24 cellular contexts compared by ENCODE assay signal in the genomic region with DNA sequence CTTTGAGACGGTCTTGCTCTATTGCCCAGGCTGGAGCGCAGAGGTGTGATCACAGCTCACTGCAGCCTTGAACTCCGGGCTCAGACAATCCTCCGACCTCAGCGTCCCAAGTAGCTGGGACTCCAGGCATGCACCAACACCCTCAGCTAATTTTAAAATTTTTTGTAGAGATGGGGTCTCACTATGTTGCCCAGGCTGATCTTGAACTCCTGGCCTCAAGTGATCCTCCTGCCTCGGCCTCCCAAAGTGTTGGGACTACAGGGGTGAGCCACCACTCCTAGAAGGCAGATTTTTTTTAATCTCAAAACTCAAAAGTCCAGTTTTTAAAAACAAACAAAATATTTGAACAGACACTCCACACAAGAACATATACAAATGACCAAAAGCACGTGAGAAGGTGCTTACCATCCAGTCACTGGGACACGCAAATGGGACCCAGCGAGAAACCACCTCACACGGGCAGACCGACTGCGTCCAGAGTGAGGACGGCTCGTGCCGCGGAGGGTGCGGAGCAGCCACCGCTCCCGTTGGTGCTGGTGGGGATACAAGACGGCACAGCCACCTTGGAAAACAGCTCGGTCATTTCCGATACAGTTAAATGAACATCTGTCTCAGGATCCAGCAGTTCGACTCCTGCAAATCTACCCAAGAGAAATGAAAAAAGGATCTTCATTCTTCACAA. TPM values are rescaled to one million over a fixed set of nuclear protein-coding genes. Genes with fewer than 3 reads are reported as not detected.
"Had no signal": no experiment of that assay in that cellular context is flagged by ENCODE, and none has a peak within 500 bp of the region (broad histone marks: within the 10 kb centered on the region; RNA-seq: fewer than 3 reads in every experiment).

No MANE protein-coding gene starts in this region.

- H3K27ac ChIP-seq: ascending aorta, dorsolateral prefrontal cortex, epithelial cell of prostate, gastrocnemius medialis, left ventricle myocardium inferior, pancreas had no signal

- H3K27me3 ChIP-seq: ascending aorta, dorsolateral prefrontal cortex, gastrocnemius medialis, pancreas had no signal

- H3K9me3 ChIP-seq: ascending aorta, gastrocnemius medialis, left ventricle myocardium inferior, pancreas, tibial nerve had no signal

- H3K9me3 Mint-ChIP-seq: activated CD4-positive, alpha-beta T cell treated with anti-CD3 and anti-CD28 coated beads, Interleukin-2, amount 10 ng/mL, durations not matched to agents 24 days and 14 days; activated T-cell treated with anti-CD3 and anti-CD28 coated beads, Interleukin-2, amount 50 U/mL, for 4 hours; neural crest cell had no signal

- ATAC-seq: activated T-cell treated with anti-CD3 and anti-CD28 coated beads, Interleukin-2, amount 50 U/mL, for 4 hours; gastrocnemius medialis had no signal

- H3K36me3 ChIP-seq: left ventricle myocardium inferior, pancreas had no signal

- H3K4me3 ChIP-seq: ascending aorta, dorsolateral prefrontal cortex, gastrocnemius medialis, left ventricle myocardium inferior, pancreas had no signal

- H3K4me1 Mint-ChIP-seq: activated CD4-positive, alpha-beta T cell treated with anti-CD3 and anti-CD28 coated beads, Interleukin-2, amount 10 ng/mL, durations not matched to agents 24 days and 14 days had no signal

- H3K4me1 ChIP-seq: ascending aorta, pancreas had no signal

- DNase-seq: activated CD4-positive, alpha-beta T cell treated with anti-CD3 and anti-CD28 coated beads, Interleukin-2, amount 10 ng/mL, durations not matched to agents 24 days and 14 days; activated CD8-positive, alpha-beta memory T cell treated with anti-CD3 and anti-CD28 coated beads, Interleukin-2, amount 50 U/mL, for 4 hours; activated naive CD4-positive, alpha-beta T cell treated with anti-CD3 and anti-CD28 coated beads, Interleukin-2, amount 50 U/mL, for 16 hours; activated T-cell treated with anti-CD3 and anti-CD28 coated beads, Interleukin-2, amount 50 U/mL, for 4 hours; cerebellar nuclear complex; dorsolateral prefrontal cortex; gastrocnemius medialis; head of caudate nucleus; kidney; left ventricle myocardium inferior; mammary epithelial cell; stimulated activated CD4-positive, alpha-beta T cell treated with anti-CD3 and anti-CD28 coated beads, Interleukin-12 subunit alpha, Interleukin-12 subunit beta, amount 100 ng/mL, for 4 hours; stimulated activated CD4-positive, alpha-beta T cell treated with anti-CD3 and anti-CD28 coated beads, Interleukin-1b, Interleukin-23, amount 100 ng/mL, for 48 hours; stimulated activated CD8-positive, alpha-beta memory T cell treated with anti-CD3 and anti-CD28 coated beads, Interleukin-4, amount 100 ng/mL, for 48 hours; stimulated activated naive CD4-positive, alpha-beta T cell; T1000 had no signal

- H3K27ac Mint-ChIP-seq: activated CD4-positive, alpha-beta T cell treated with anti-CD3 and anti-CD28 coated beads, Interleukin-2, amount 10 ng/mL, durations not matched to agents 24 days and 14 days had no signal

- H3K4me3 Mint-ChIP-seq: activated CD4-positive, alpha-beta T cell treated with anti-CD3 and anti-CD28 coated beads, Interleukin-2, amount 10 ng/mL, durations not matched to agents 24 days and 14 days; activated T-cell treated with anti-CD3 and anti-CD28 coated beads, Interleukin-2, amount 50 U/mL, for 4 hours; neural crest cell had no signal

RNA-seq across cellular contexts. Expression of a gene that starts 28.6 kb away (rescaled TPM):
- total RNA-seq: ascending aorta had no signal

RNA-seq across cellular contexts. Expression of a gene that starts 35.0 kb away (rescaled TPM):
- total RNA-seq: activated CD4-positive, alpha-beta T cell treated with anti-CD3 and anti-CD28 coated beads, Interleukin-2, amount 10 ng/mL, durations not matched to agents 24 days and 14 days; activated T-cell treated with anti-CD3 and anti-CD28 coated beads, Interleukin-2, amount 50 U/mL, for 4 hours; ascending aorta; dorsolateral prefrontal cortex; gastrocnemius medialis; left ventricle myocardium inferior; myocyte; neural crest cell; pancreas; subcutaneous adipose tissue; T-helper 1 cell treated with Interleukin-12 subunit alpha and Interleukin-12 subunit beta and Interleukin-4 antibody, amounts not matched to agents 30 ng/mL and 1 ng/mL, for 36 hours; tibial nerve had no signal
- polyA plus RNA-seq: pancreas had no signal

RNA-seq across cellular contexts. Expression of a gene that starts 45.3 kb away (rescaled TPM):
- total RNA-seq: ascending aorta, left ventricle myocardium inferior, neural crest cell had no signal
